14 cellular contexts compared by ENCODE assay signal in genomic region chr12:25372969-25373368, GRCh38.
"Had no signal": no experiment of that assay in that cellular context is flagged by ENCODE, and none has a peak within 500 bp of the region (broad histone marks: within the 10 kb centered on the region; RNA-seq: fewer than 3 reads in every experiment).

No MANE protein-coding gene starts in this region.

- DNase-seq: activated CD4-positive, alpha-beta T cell treated with anti-CD3 and anti-CD28 coated beads for 36 hours; activated naive CD4-positive, alpha-beta T cell treated with anti-CD3 and anti-CD28 coated beads for 36 hours; dorsolateral prefrontal cortex; endodermal cell; naive thymus-derived CD8-positive, alpha-beta T cell; stimulated activated CD4-positive, alpha-beta T cell treated with anti-CD3 and anti-CD28 coated beads, Interleukin-15, amount 100 ng/mL, for 24 hours; stimulated activated CD4-positive, alpha-beta T cell treated with anti-CD3 and anti-CD28 coated beads, Interleukin-4, amount 100 ng/mL, for 24 hours; stomach; testis; upper lobe of left lung had no signal

- H3K9me3 ChIP-seq: neutrophil, right atrium auricular region, stomach, testis, upper lobe of left lung had no signal

- H3K27me3 Mint-ChIP-seq: activated CD8-positive, alpha-beta T cell treated with anti-CD3 and anti-CD28 coated beads for 36 hours; naive thymus-derived CD8-positive, alpha-beta T cell had no signal

- H3K36me3 ChIP-seq: cardiac muscle cell, neutrophil, right atrium auricular region, stomach, upper lobe of left lung had no signal

- ATAC-seq: naive thymus-derived CD8-positive, alpha-beta T cell had no signal

- H3K27ac ChIP-seq: cardiac muscle cell, dorsolateral prefrontal cortex, neutrophil, right atrium auricular region, stomach, testis, upper lobe of left lung had no signal

- H3K4me3 ChIP-seq: cardiac muscle cell, dorsolateral prefrontal cortex, right atrium auricular region, stomach, testis, upper lobe of left lung had no signal

- H3K4me1 ChIP-seq: right atrium auricular region, stomach, testis had no signal

- H3K36me3 Mint-ChIP-seq: naive thymus-derived CD8-positive, alpha-beta T cell had no signal

- H3K4me3 Mint-ChIP-seq: activated CD4-positive, alpha-beta T cell treated with anti-CD3 and anti-CD28 coated beads for 36 hours; activated CD8-positive, alpha-beta T cell treated with anti-CD3 and anti-CD28 coated beads for 36 hours; activated naive CD4-positive, alpha-beta T cell treated with anti-CD3 and anti-CD28 coated beads for 36 hours; endodermal cell; naive thymus-derived CD8-positive, alpha-beta T cell had no signal

- H3K27me3 ChIP-seq: cardiac muscle cell, dorsolateral prefrontal cortex, neutrophil, right atrium auricular region, stomach, testis, upper lobe of left lung had no signal

- H3K27ac Mint-ChIP-seq: activated CD4-positive, alpha-beta T cell treated with anti-CD3 and anti-CD28 coated beads for 36 hours; activated CD8-positive, alpha-beta T cell treated with anti-CD3 and anti-CD28 coated beads for 36 hours; activated naive CD4-positive, alpha-beta T cell treated with anti-CD3 and anti-CD28 coated beads for 36 hours; endodermal cell had no signal

- H3K9me3 Mint-ChIP-seq: activated CD8-positive, alpha-beta T cell treated with anti-CD3 and anti-CD28 coated beads for 36 hours; activated naive CD4-positive, alpha-beta T cell treated with anti-CD3 and anti-CD28 coated beads for 36 hours; naive thymus-derived CD8-positive, alpha-beta T cell had no signal
